Comparison of ENCODE assay signal across 8 cellular contexts in the genomic region with DNA sequence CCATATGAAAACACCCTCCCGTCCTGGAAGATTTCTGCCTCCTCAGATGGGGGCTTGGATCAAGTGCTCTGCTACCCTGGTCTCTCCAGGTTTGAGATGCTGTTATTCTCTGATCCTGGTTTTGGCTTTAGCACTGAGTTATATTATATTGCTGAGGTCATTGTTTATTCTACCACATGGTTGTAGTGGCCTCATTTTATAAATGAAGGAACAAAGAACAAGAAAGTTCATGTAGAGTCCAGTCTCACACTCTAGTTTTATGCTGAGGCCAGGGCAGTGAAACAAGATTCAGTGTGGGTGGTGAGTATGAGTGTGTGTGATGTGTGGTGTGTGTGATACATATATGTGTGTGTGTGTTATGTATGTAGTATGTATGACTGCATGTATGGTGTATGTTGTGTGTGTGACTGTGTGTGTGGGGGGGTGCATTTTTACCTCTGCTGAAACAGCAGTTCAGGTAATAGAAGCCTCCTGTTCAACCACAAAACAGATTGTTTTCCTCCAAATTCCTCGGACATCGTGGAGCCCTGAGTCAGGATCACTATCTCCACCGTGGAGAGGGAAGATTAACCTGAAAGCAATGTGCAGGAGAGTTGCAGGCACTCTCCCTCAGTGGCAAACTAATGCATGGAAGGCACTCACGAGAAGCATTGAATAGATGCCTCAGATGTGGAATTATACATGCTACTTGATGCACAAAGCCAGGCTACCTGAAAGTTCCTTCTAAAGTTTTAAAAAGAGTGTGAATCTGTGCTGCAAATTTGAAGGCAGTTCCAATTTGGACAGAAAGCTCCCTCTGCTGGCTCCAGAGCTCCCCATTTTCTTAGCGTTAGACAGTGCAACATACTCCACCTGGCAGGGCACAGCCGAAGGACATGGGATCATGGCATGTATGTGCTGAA.
DNase-seq lines count a peak whose midpoint lies in the region; ATAC-seq lines count a peak whose summit lies in the region.

No MANE protein-coding gene starts in this region.

- H3K4me1 Mint-ChIP-seq in stimulated activated naive B cell treated with anti-CD40 and anti-IgM and Interleukin-4, amounts not matched to agents 10 μg/mL and 1 μg/mL and 100 μg/mL, for 72 hours: no peaks in the 10 kb centered on the region

- H3K9me3 Mint-ChIP-seq in stimulated activated naive B cell treated with anti-CD40 and anti-IgM and Interleukin-4, amounts not matched to agents 10 μg/mL and 1 μg/mL and 100 μg/mL, for 72 hours: no peaks in the 10 kb centered on the region

- no peak overlapping the region for H3K4me3 Mint-ChIP-seq in stimulated activated naive B cell treated with anti-CD40 and anti-IgM and Interleukin-4, amounts not matched to agents 10 μg/mL and 1 μg/mL and 100 μg/mL, for 72 hours

- DNase-seq in DMS53 (lab: John Stamatoyannopoulos, UW) (peak; percentile 57), NAMALWA (ENCODE audit: low spot score) (peak; percentile 19), ecto neural progenitor cell (ENCODE audit: low spot score) (peak; percentile 55), midbrain (lab: John Stamatoyannopoulos, UW) (peak; percentile 62), NCI-H2227 (lab: John Stamatoyannopoulos, UW; ENCODE audit: unreplicated experiment) (no peak)
- DNase-seq in stimulated activated naive B cell treated with anti-CD40 and anti-IgM and Interleukin-4, amounts not matched to agents 10 μg/mL and 1 μg/mL and 100 μg/mL, for 72 hours: no peak

- H3K27ac Mint-ChIP-seq in stimulated activated naive B cell treated with anti-CD40 and anti-IgM and Interleukin-4, amounts not matched to agents 10 μg/mL and 1 μg/mL and 100 μg/mL, for 72 hours: no peak overlapping the region

- H3K36me3 Mint-ChIP-seq in stimulated activated naive B cell treated with anti-CD40 and anti-IgM and Interleukin-4, amounts not matched to agents 10 μg/mL and 1 μg/mL and 100 μg/mL, for 72 hours: no peaks in the 10 kb centered on the region

- no peak for ATAC-seq in HG02642 (IDR thresholded peaks at IDR 0.05; ENCODE audit: poor library complexity, unreplicated experiment)
- ATAC-seq in HG03175 (IDR thresholded peaks at IDR 0.05; ENCODE audit: unreplicated experiment): no peak
- no peak for ATAC-seq in stimulated activated naive B cell treated with anti-CD40 and anti-IgM and Interleukin-4, amounts not matched to agents 10 μg/mL and 1 μg/mL and 100 μg/mL, for 72 hours (replicated peaks)

- peaks cover 30 to 34% of the 10 kb centered on the region in 2 donors for H3K27me3 Mint-ChIP-seq in stimulated activated naive B cell treated with anti-CD40 and anti-IgM and Interleukin-4, amounts not matched to agents 10 μg/mL and 1 μg/mL and 100 μg/mL, for 72 hours

Comparison
In these comparisons a context has a peak if more than half of its experiments do, and no peak if none do; other contexts are left out.
1. DNase-seq: peak in DMS53 (single experiment), NAMALWA (single experiment), ecto neural progenitor cell (single experiment) and midbrain (single experiment); none in NCI-H2227 (single experiment) and stimulated activated naive B cell treated with anti-CD40 and anti-IgM and Interleukin-4, amounts not matched to agents 10 μg/mL and 1 μg/mL and 100 μg/mL, for 72 hours (single experiment).